Comparison of ENCODE assay signal across 8 cellular contexts in the genomic region with DNA sequence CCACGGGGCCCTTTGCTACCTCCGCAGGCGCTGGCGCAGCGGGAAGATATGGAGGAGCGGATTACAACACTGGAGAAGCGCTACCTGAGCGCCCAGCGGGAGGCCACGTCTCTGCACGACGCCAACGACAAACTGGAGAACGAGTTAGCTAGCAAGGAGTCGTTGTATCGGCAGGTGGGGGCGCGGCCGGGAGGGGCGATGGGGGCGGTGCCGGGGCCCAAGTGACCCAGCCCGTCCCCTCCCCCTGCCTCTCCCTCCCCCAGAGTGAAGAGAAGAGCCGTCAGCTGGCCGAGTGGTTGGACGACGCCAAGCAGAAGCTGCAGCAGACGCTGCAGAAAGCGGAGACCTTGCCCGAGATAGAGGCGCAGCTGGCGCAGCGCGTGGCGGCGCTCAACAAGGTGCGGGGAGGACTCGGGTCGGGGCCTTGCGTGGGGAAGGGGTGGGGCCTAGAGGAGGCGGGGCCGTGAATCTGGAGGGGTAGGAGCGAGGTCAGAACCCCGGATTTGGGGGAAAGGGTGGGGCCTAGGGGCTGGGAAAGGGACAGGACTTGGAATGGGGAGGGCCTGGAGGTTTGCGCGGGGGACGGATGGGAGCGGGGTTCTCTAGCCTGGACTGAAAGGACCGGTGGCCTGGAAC. TPM values are rescaled to one million over a fixed set of nuclear protein-coding genes. Genes with fewer than 3 reads are reported as not detected.
DNase-seq lines count a peak whose midpoint lies in the region; ATAC-seq, FAIRE-seq and TF ChIP-seq lines count a peak whose summit lies in the region.

No MANE protein-coding gene starts in this region.

- peak overlapping the region; percentile 59 for H3K4me2 ChIP-seq in astrocyte (ENCODE audit: low read length)

- no peaks in the 10 kb centered on the region for H4K20me1 ChIP-seq in astrocyte (ENCODE audit: insufficient read depth, low read length)

- no peaks in the 10 kb centered on the region for H3K9me3 Mint-ChIP-seq in activated T-cell treated with anti-CD3 and anti-CD28 coated beads, Interleukin-2, amount 50 U/mL, for 24 hours
- H3K9me3 Mint-ChIP-seq in astrocyte (ENCODE audit: unreplicated experiment) (peaks cover 5% of the 10 kb centered on the region), HFFc6 (no peaks in the 10 kb centered on the region)

- H3K4me3 ChIP-seq in astrocyte (ENCODE audit: insufficient read depth, low read depth, low read length) (no peak overlapping the region), tibial artery (peak overlapping the region; percentile 6 to 11)

- H3K79me2 ChIP-seq in astrocyte (ENCODE audit: insufficient read depth, low read length) = no peaks in the 10 kb centered on the region

- H3K36me3 Mint-ChIP-seq in activated T-cell treated with anti-CD3 and anti-CD28 coated beads, Interleukin-2, amount 50 U/mL, for 24 hours (ENCODE audit: low read depth) = no peaks in the 10 kb centered on the region
- H3K36me3 Mint-ChIP-seq in astrocyte (ENCODE audit: low read depth, unreplicated experiment) (peaks cover 42% of the 10 kb centered on the region), HFFc6 (ENCODE audit: low read depth) (no peaks in the 10 kb centered on the region)

- no peaks in the 10 kb centered on the region for H3K27me3 ChIP-seq in astrocyte (ENCODE audit: insufficient read depth, low read length)
- H3K27me3 ChIP-seq in tibial artery = peaks cover 0 to 39% of the 10 kb centered on the region in 2 donors

- no peaks in the 10 kb centered on the region for H3K36me3 ChIP-seq in astrocyte (ENCODE audit: insufficient read depth, low read length)
- H3K36me3 ChIP-seq in tibial artery = no peaks in the 10 kb centered on the region

- intact Hi-C loops in tibial artery (cut with DNase I; ENCODE audit: low total_unique reads) = no loop called here

- H3K27ac ChIP-seq in astrocyte (ENCODE audit: low read depth, low read length) = no peak overlapping the region
- no peak overlapping the region for H3K27ac ChIP-seq in tibial artery

- H2AFZ ChIP-seq in astrocyte (ENCODE audit: low read depth, low read length) = no peak overlapping the region

- no peak for TF ChIP-seq CTCF in astrocyte (IDR thresholded peaks at IDR 0.05; ENCODE audit: insufficient read depth, low read depth, low read length)
- no peak for TF ChIP-seq CTCF in tibial artery (IDR thresholded peaks at IDR 0.05)
- TF ChIP-seq CTCF in HFFc6 (IDR thresholded peaks at IDR 0.05) = no peak

- peaks cover 27% of the 10 kb centered on the region for H3K4me1 Mint-ChIP-seq in activated T-cell treated with anti-CD3 and anti-CD28 coated beads, Interleukin-2, amount 50 U/mL, for 24 hours (ENCODE audit: low read depth)
- H3K4me1 Mint-ChIP-seq in astrocyte (ENCODE audit: low read depth, unreplicated experiment) (peaks cover 7% of the 10 kb centered on the region), HFFc6 (ENCODE audit: low read depth) (peaks cover 8% of the 10 kb centered on the region)

- peak overlapping the region; percentile 18 for H3K4me3 Mint-ChIP-seq in activated T-cell treated with anti-CD3 and anti-CD28 coated beads, Interleukin-2, amount 50 U/mL, for 24 hours
- no peak overlapping the region for H3K4me3 Mint-ChIP-seq in astrocyte (ENCODE audit: unreplicated experiment)
- H3K4me3 Mint-ChIP-seq in HFFc6 = no peak overlapping the region

- H3K4me1 ChIP-seq in astrocyte (ENCODE audit: insufficient read depth, low read length) (no peaks in the 10 kb centered on the region), tibial artery (peaks cover 0 to 27% (median 15%) of the 10 kb centered on the region in 4 donors)

- H3K27me3 Mint-ChIP-seq in activated T-cell treated with anti-CD3 and anti-CD28 coated beads, Interleukin-2, amount 50 U/mL, for 24 hours = peaks cover 8% of the 10 kb centered on the region
- peaks cover 3% of the 10 kb centered on the region for H3K27me3 Mint-ChIP-seq in astrocyte (ENCODE audit: low read depth, unreplicated experiment)
- peaks cover 7% of the 10 kb centered on the region for H3K27me3 Mint-ChIP-seq in HFFc6 (ENCODE audit: insufficient read depth)

- FAIRE-seq in astrocyte (lab: Jason Lieb, UNC) = no peak

- H3K27ac Mint-ChIP-seq in activated T-cell treated with anti-CD3 and anti-CD28 coated beads, Interleukin-2, amount 50 U/mL, for 24 hours = no peak overlapping the region
- H3K27ac Mint-ChIP-seq in astrocyte (ENCODE audit: unreplicated experiment) (no peak overlapping the region), HFFc6 (no peak overlapping the region)

- H3K9ac ChIP-seq in astrocyte (ENCODE audit: low read length) = no peak overlapping the region

- ATAC-seq in GM19023 (IDR thresholded peaks at IDR 0.05; ENCODE audit: unreplicated experiment) = no peak

- DNase-seq in activated T-cell treated with anti-CD3 and anti-CD28 coated beads, Interleukin-2, amount 50 U/mL, for 24 hours = peak; percentile 52
- no peak for DNase-seq in activated T-cell treated with anti-CD3 and anti-CD28 coated beads, Interleukin-2, amount 50 U/mL, for 48 hours
- DNase-seq in astrocyte (ENCODE audit: low read depth) (no peak), left kidney (ENCODE audit: low read depth, low spot score) (peak; percentile 63), tibial artery (no peak), NCI-H1436 (lab: John Stamatoyannopoulos, UW) (no peak), HFFc6 (no peak)

- H3K9me3 ChIP-seq in astrocyte (ENCODE audit: insufficient read depth, low read depth, low read length) (no peaks in the 10 kb centered on the region), tibial artery (no peaks in the 10 kb centered on the region)

RNA-seq across cellular contexts. Expression of gene PPFIA3, which starts 13.7 kb away (rescaled TPM):
- total RNA-seq in astrocyte = 9.2 and 11.7 TPM in 2 replicates
- 1 to 10 TPM; 1.9 to 2.4 (median 2.3) TPM for total RNA-seq in HFFc6 (2021; fragmentation: NEBNext Ultra II Directional; extraction: Animal tissue kit (Norgen Biotek cat#: 25700))

RNA-seq across cellular contexts. Expression of gene C19orf73, which starts 14.1 kb away (rescaled TPM):
- total RNA-seq in astrocyte = 0.73 and 1.4 TPM in 2 replicates
- total RNA-seq in HFFc6 (2021; fragmentation: NEBNext Ultra II Directional; extraction: Animal tissue kit (Norgen Biotek cat#: 25700)) = 1 to 10 TPM in 1 of 6 experiments, under 1 TPM in 5; 0.60 to 1.1 (median 0.71) TPM

RNA-seq across cellular contexts. Expression of gene LIN7B, which starts 18.9 kb away (rescaled TPM):
- total RNA-seq in astrocyte = 8.9 and 9.7 TPM in 2 replicates
- total RNA-seq in HFFc6 (2021; fragmentation: NEBNext Ultra II Directional; extraction: Animal tissue kit (Norgen Biotek cat#: 25700)) = 10 to 100 TPM in 4 of 6 experiments, 1 to 10 TPM in 2; 9.3 to 12.7 (median 10.2) TPM

RNA-seq across cellular contexts. Expression of gene HRC, which starts 22.1 kb away (rescaled TPM):
- not detected in 2 replicates for total RNA-seq in astrocyte
- total RNA-seq in HFFc6 (2021; fragmentation: NEBNext Ultra II Directional; extraction: Animal tissue kit (Norgen Biotek cat#: 25700)) = not detected

RNA-seq across cellular contexts. Expression of gene TRPM4, which starts 24.5 kb away (rescaled TPM):
- total RNA-seq in astrocyte = 26.3 and 28.3 TPM in 2 replicates
- 10 to 100 TPM; 25.5 to 32.5 (median 30.5) TPM for total RNA-seq in HFFc6 (2021; fragmentation: NEBNext Ultra II Directional; extraction: Animal tissue kit (Norgen Biotek cat#: 25700))

Comparison
In these comparisons a context has a peak if more than half of its experiments do, and no peak if none do; other contexts are left out.
1. DNase-seq: peak in activated T-cell treated with anti-CD3 and anti-CD28 coated beads, Interleukin-2, amount 50 U/mL, for 24 hours (single experiment) and left kidney (single experiment); none in activated T-cell treated with anti-CD3 and anti-CD28 coated beads, Interleukin-2, amount 50 U/mL, for 48 hours (0 of 2), astrocyte (single experiment), tibial artery (0 of 2), NCI-H1436 (single experiment) and HFFc6 (single experiment).